Comparison of ENCODE assay signal across 8 cellular contexts in genomic region chr10:125895130-125896087, GRCh38. TPM values are rescaled to one million over a fixed set of nuclear protein-coding genes. Genes with fewer than 3 reads are reported as not detected.
DNase-seq lines count a peak whose midpoint lies in the region; ATAC-seq and TF ChIP-seq lines count a peak whose summit lies in the region.
"Not testable (repeated sequence)": the region's sequence is repeated elsewhere in the genome, so short reads cannot be mapped to it uniquely, and the experiment has no call there.

No MANE protein-coding gene starts in this region.

- peak; percentile 54 for ATAC-seq in GM18505 (IDR thresholded peaks at IDR 0.05; ENCODE audit: unreplicated experiment)
- peak; percentile 53 for ATAC-seq in HG02852 (IDR thresholded peaks at IDR 0.05; ENCODE audit: unreplicated experiment)

- peaks cover 24% of the 10 kb centered on the region for H3K27me3 Mint-ChIP-seq in activated CD4-positive, alpha-beta T cell treated with anti-CD3 and anti-CD28 coated beads, Interleukin-2, amount 10 ng/mL, durations not matched to agents 24 days and 14 days

- peaks cover 19% of the 10 kb centered on the region for H3K4me1 ChIP-seq in vagina

- H3K27ac Mint-ChIP-seq in activated CD4-positive, alpha-beta T cell treated with anti-CD3 and anti-CD28 coated beads, Interleukin-2, amount 10 ng/mL, durations not matched to agents 24 days and 14 days = peak overlapping the region; percentile 70

- TF ChIP-seq POLR2A in GM18505 (IDR thresholded peaks at IDR 0.05; ENCODE audit: borderline replicate concordance, extremely low read depth, insufficient read depth, insufficient read length); vagina (IDR thresholded peaks at IDR 0.05): not testable (repeated sequence)

- TF ChIP-seq CTCF in retinal pigment epithelial cell (conservative IDR thresholded peaks at IDR 0.05; ENCODE audit: low read depth, low read length); vagina (IDR thresholded peaks at IDR 0.05): not testable (repeated sequence)

- DNase-seq in NCI-H2029 (lab: John Stamatoyannopoulos, UW) (peak; percentile 15), cerebellar cortex (ENCODE audit: low spot score) (peak; percentile 38), iPS-NIHi7 (ENCODE audit: extremely low spot score) (peak; percentile 53), retinal pigment epithelial cell (ENCODE audit: low read depth) (peak; percentile 25), vagina (ENCODE audit: extremely low spot score in 2 of 2) (peak in 1 of 2 donors; percentile 97)
- peak; percentile 79 for DNase-seq in activated CD4-positive, alpha-beta T cell treated with anti-CD3 and anti-CD28 coated beads, Interleukin-2, amount 10 ng/mL, durations not matched to agents 24 days and 14 days

- H3K4me1 Mint-ChIP-seq in activated CD4-positive, alpha-beta T cell treated with anti-CD3 and anti-CD28 coated beads, Interleukin-2, amount 10 ng/mL, durations not matched to agents 24 days and 14 days = peaks cover 17% of the 10 kb centered on the region

- peak overlapping the region; percentile 83 for H3K4me3 Mint-ChIP-seq in activated CD4-positive, alpha-beta T cell treated with anti-CD3 and anti-CD28 coated beads, Interleukin-2, amount 10 ng/mL, durations not matched to agents 24 days and 14 days

- H3K9me3 ChIP-seq in vagina = not testable (repeated sequence)

- intact Hi-C loops in activated CD4-positive, alpha-beta T cell treated with anti-CD3 and anti-CD28 coated beads, Interleukin-2, amount 10 ng/mL, durations not matched to agents 24 days and 14 days (cut with micrococcal nuclease) = loop anchor here (2.0 kb wide), 2 partner anchors 73 to 177 kb away; partner anchors contain the start of genes BCCIP, EDRF1 and UROS
- intact Hi-C loops in vagina (cut with DNase I) = not testable (repeated sequence)

- not testable (repeated sequence) for H3K27me3 ChIP-seq in vagina

- H3K36me3 Mint-ChIP-seq in activated CD4-positive, alpha-beta T cell treated with anti-CD3 and anti-CD28 coated beads, Interleukin-2, amount 10 ng/mL, durations not matched to agents 24 days and 14 days (ENCODE audit: low read depth) = not testable (repeated sequence)

- H3K9me3 Mint-ChIP-seq in activated CD4-positive, alpha-beta T cell treated with anti-CD3 and anti-CD28 coated beads, Interleukin-2, amount 10 ng/mL, durations not matched to agents 24 days and 14 days = not testable (repeated sequence)

- H3K27ac ChIP-seq in vagina = peak overlapping the region; percentile 86

- not testable (repeated sequence) for H3K36me3 ChIP-seq in vagina

- H3K4me3 ChIP-seq in retinal pigment epithelial cell (ENCODE audit: low read length) (peak overlapping the region; percentile 52), vagina (peak overlapping the region; percentile 70 to 92)

RNA-seq across cellular contexts. Expression of gene FANK1, which starts 1.0 kb away (rescaled TPM):
- total RNA-seq in activated CD4-positive, alpha-beta T cell treated with anti-CD3 and anti-CD28 coated beads, Interleukin-2, amount 10 ng/mL, durations not matched to agents 24 days and 14 days = 0.38 TPM in 1 of 2 replicates, not detected in the other
- 6.6 TPM for total RNA-seq in vagina

RNA-seq across cellular contexts. Expression of gene DHX32, which starts 14.3 kb away (rescaled TPM):
- 14.0 and 17.0 TPM in 2 replicates for total RNA-seq in activated CD4-positive, alpha-beta T cell treated with anti-CD3 and anti-CD28 coated beads, Interleukin-2, amount 10 ng/mL, durations not matched to agents 24 days and 14 days
- 30.2 TPM for total RNA-seq in vagina
